Comparison of ENCODE assay signal across 16 cellular contexts in genomic region chr21:45408271-45408791, GRCh38. TPM values are rescaled to one million over a fixed set of nuclear protein-coding genes. Genes with fewer than 3 reads are reported as not detected.
DNase-seq lines count a peak whose midpoint lies in the region; ATAC-seq, FAIRE-seq and TF ChIP-seq lines count a peak whose summit lies in the region.
"Had no signal": no experiment of that assay in that cellular context is flagged by ENCODE, and none has a peak within 500 bp of the region (broad histone marks: within the 10 kb centered on the region; RNA-seq: fewer than 3 reads in every experiment).

No MANE protein-coding gene starts in this region.

- TF ChIP-seq EP300 in A549 (IDR thresholded peaks at IDR 0.05), result no peak
- no peak for TF ChIP-seq EP300 in transverse colon (IDR thresholded peaks at IDR 0.05; ENCODE audit: low read depth)

- DNase-seq in A549 (ENCODE audit: low read depth in 1 of 2, low spot score in 1 of 2), result no peak
- no peak for DNase-seq in Panc1 (ENCODE audit: low read depth, low spot score)
- peak; percentile 17 for DNase-seq in left cardiac atrium
- peak in 2 of 3 donors; percentile 12 to 13 for DNase-seq in mucosa of descending colon
- DNase-seq in activated CD4-positive, alpha-beta T cell treated with anti-CD3 and anti-CD28 coated beads, Interleukin-2, amount 50 U/mL, for 48 hours, result no peak
- DNase-seq in transverse colon, result no peak
- no peak for DNase-seq in CD1c-positive myeloid dendritic cell (ENCODE audit: extremely low spot score)
- DNase-seq: activated CD4-positive, alpha-beta T cell treated with anti-CD3 and anti-CD28 coated beads for 48 hours; foreskin fibroblast; NCI-H2029; NCI-H69; upper lobe of right lung had no signal

- no peak for TF ChIP-seq RAD21 in A549 (conservative IDR thresholded peaks at IDR 0.05 in 1 of 2, IDR thresholded peaks at IDR 0.05 in 1 of 2)

- WGBS in A549 (ENCODE audit: missing lambda C conversion rate), result 87% methylated on average over 4 of the region's 10 CpGs
- WGBS in transverse colon (ENCODE audit: low coverage in 1 of 2), 2 donors, result 72% methylated on average over 10 of the region's 10 CpGs; no CpG with 5 or more reads in 1 of the 2 donors

- H3K4me1 ChIP-seq in A549, result peaks cover 36% of the 10 kb centered on the region
- peaks cover 59% of the 10 kb centered on the region for H3K4me1 ChIP-seq in Panc1 (ENCODE audit: control insufficient read depth, insufficient read depth, low read length)
- H3K4me1 ChIP-seq in mucosa of descending colon (ENCODE audit: low read depth), result peaks cover 10% of the 10 kb centered on the region
- peaks cover 6 to 17% (median 11%) of the 10 kb centered on the region in 4 donors for H3K4me1 ChIP-seq in transverse colon

- H3K27me3 ChIP-seq in Panc1 (ENCODE audit: control insufficient read depth, insufficient read depth, low read length) (no peaks in the 10 kb centered on the region), transverse colon (peaks cover 46% of the 10 kb centered on the region)

- no peaks in the 10 kb centered on the region for H3K9me3 ChIP-seq in A549
- H3K9me3 ChIP-seq in Panc1 (ENCODE audit: control insufficient read depth, insufficient read depth, low read depth, low read length), result no peaks in the 10 kb centered on the region
- no peaks in the 10 kb centered on the region for H3K9me3 ChIP-seq in mucosa of descending colon
- no peaks in the 10 kb centered on the region for H3K9me3 ChIP-seq in transverse colon
- H3K9me3 ChIP-seq: upper lobe of right lung had no signal

- no peak for FAIRE-seq in A549 (lab: Jason Lieb, UNC)
- FAIRE-seq: endometrium had no signal

- TF ChIP-seq POLR2A in A549 (IDR thresholded peaks at IDR 0.05; ENCODE audit: low read length) (no peak), transverse colon (IDR thresholded peaks at IDR 0.05) (no peak)

- ATAC-seq in A549 (no peak), Panc1 (no peak), left cardiac atrium (no peak), mucosa of descending colon (no peak), HG03520 (IDR thresholded peaks at IDR 0.05; ENCODE audit: unreplicated experiment) (no peak)
- ATAC-seq: stimulated activated effector memory CD8-positive, alpha-beta T cell treated with anti-CD3 and anti-CD28 coated beads, Interleukin-12 subunit alpha, Interleukin-12 subunit beta, amount 100 ng/mL, for 72 hours; upper lobe of right lung had no signal

- TF ChIP-seq CTCF in A549 (IDR thresholded peaks at IDR 0.05) (no peak), Panc1 (IDR thresholded peaks at IDR 0.05) (no peak), mucosa of descending colon (IDR thresholded peaks at IDR 0.05) (no peak), transverse colon (IDR thresholded peaks at IDR 0.05) (no peak)

- no TSS peak for BruUV-seq in Panc1 (replicated peaks; lab: Mats Ljungman, UMichigan)

- intact Hi-C loops in Panc1 (cut with micrococcal nuclease; ENCODE audit: unreplicated experiment), result loop anchor here (5.0 kb wide), 1 partner anchor 81 kb away; no protein-coding TSS in a partner anchor
- intact Hi-C loops in left cardiac atrium (cut with DNase I), result no loop called here
- intact Hi-C loops in mucosa of descending colon (cut with DNase I, micrococcal nuclease), result no loop called here
- intact Hi-C loops in transverse colon (cut with DNase I; ENCODE audit: low total_unique reads), result no loop called here

- H3K27ac ChIP-seq in A549, result peak overlapping the region in 1 of 2 experiments; percentile 100; a peak in 3 of 6 replicates
- H3K27ac ChIP-seq in Panc1 (ENCODE audit: low read length), result peak overlapping the region; percentile 96
- no peak overlapping the region for H3K27ac ChIP-seq in transverse colon
- H3K27ac ChIP-seq: neural progenitor cell, upper lobe of right lung had no signal

- peak overlapping the region; percentile 91 for H3K4me2 ChIP-seq in A549
- H3K4me2 ChIP-seq: neural progenitor cell had no signal

- POLR2A ChIA-PET in A549 (lab: Yijun Ruan, JAX), result no interaction called here
- POLR2A ChIA-PET in Panc1 (lab: Charles Lee), result no interaction called here

- in situ Hi-C loops in Panc1 (cut with HindIII; ENCODE audit: low pct_unique_long_range_greater_than_20kb, low sequenced_read_pairs), result no loop called here
- in situ Hi-C loops in transverse colon (cut with MboI; ENCODE audit: low pct_ligation_motif_present in 1 of 4, low pct_unique_long_range_greater_than_20kb in 1 of 4, low sequenced_read_pairs in 3 of 4), result no loop called here

- H3K4me3 ChIP-seq in A549 (no peak overlapping the region), Panc1 (ENCODE audit: low read depth in 2 of 2, low read length in 2 of 2) (peak overlapping the region; percentile 60 to 80), mucosa of descending colon (no peak overlapping the region), transverse colon (no peak overlapping the region)
- H3K4me3 ChIP-seq: neural progenitor cell, upper lobe of right lung had no signal

- CTCF ChIA-PET in A549 (lab: Yijun Ruan, JAX), result interaction anchor here (1.0 kb wide), 2 partner anchors 84 to 116 kb away, joined by 3 to 4 read pairs; no protein-coding TSS in a partner anchor
- CTCF ChIA-PET in Panc1 (lab: Charles Lee), result no interaction called here

- H3K36me3 ChIP-seq in Panc1 (ENCODE audit: control insufficient read depth, insufficient read depth, low read length), result no peaks in the 10 kb centered on the region; the same call in 1 of the 2 replicates
- H3K36me3 ChIP-seq in mucosa of descending colon (ENCODE audit: low read depth), result no peaks in the 10 kb centered on the region
- no peaks in the 10 kb centered on the region for H3K36me3 ChIP-seq in transverse colon
- H3K36me3 ChIP-seq: neural progenitor cell, upper lobe of right lung had no signal

TF ChIP-seq in A549, 52 proteins besides CTCF, POLR2A, EP300 and RAD21:
- no peak for TF ChIP-seq MAFK (IDR thresholded peaks at IDR 0.05; ENCODE audit: partially characterized antibody)
- TF ChIP-seq RNF2 (IDR thresholded peaks at IDR 0.05; ENCODE audit: borderline replicate concordance, low read depth), result no peak
- TF ChIP-seq ZSCAN20 (CRISPR knock-in tag; IDR thresholded peaks at IDR 0.05), result no peak
- TF ChIP-seq SREBF2 (IDR thresholded peaks at IDR 0.05), result no peak
- no peak for TF ChIP-seq KDM5A (IDR thresholded peaks at IDR 0.05)
- no peak for TF ChIP-seq PHF8 (IDR thresholded peaks at IDR 0.05; ENCODE audit: borderline replicate concordance, low read depth)
- no peak for TF ChIP-seq FOSL2 (IDR thresholded peaks at IDR 0.05)
- no peak for TF ChIP-seq FOSL2 (CRISPR knock-in tag; IDR thresholded peaks at IDR 0.05)
- TF ChIP-seq SMC3 (IDR thresholded peaks at IDR 0.05), result no peak
- TF ChIP-seq JUNB (IDR thresholded peaks at IDR 0.05), result no peak
- TF ChIP-seq CEBPB (IDR thresholded peaks at IDR 0.05), result no peak
- no peak for TF ChIP-seq MYC (IDR thresholded peaks at IDR 0.05; ENCODE audit: borderline replicate concordance, low read length)
- TF ChIP-seq EHF (CRISPR knock-in tag; IDR thresholded peaks at IDR 0.05), result no peak
- no peak for TF ChIP-seq NPAS2 (CRISPR knock-in tag; IDR thresholded peaks at IDR 0.05; ENCODE audit: borderline replicate concordance)

RNA-seq across cellular contexts. Expression of gene COL18A1, which starts 3.4 kb away (rescaled TPM):
- polyA plus RNA-seq in A549 (2011; rRNA removed), result 17.3 and 19.0 TPM in 2 replicates
- 47.3 and 74.4 TPM in 2 replicates for polyA plus RNA-seq in A549 (2012; cell fraction: cytosol; rRNA removed)
- 362 and 470 TPM in 2 replicates for polyA plus RNA-seq in A549 (2012; cell fraction: nucleus; rRNA removed)
- polyA plus RNA-seq in A549 (2017; fragmentation: RNase III; extraction: RNeasy Plus Mini Kit Qiagen cat#74134 plus additional on column Dnase treatment), result 76.7 to 89.7 TPM (median 88.4 TPM) in 3 replicates
- 8.7 and 14.0 TPM in 2 replicates for polyA minus RNA-seq in A549 (2011; rRNA and poly(A)+ RNA removed)
- 676 TPM for total RNA-seq in Panc1 (2021; ENCODE audit: unreplicated experiment)
- 1,186 TPM for polyA plus RNA-seq in Panc1 (2012; ENCODE audit: insufficient read length)
- 100 to 1,000 TPM in 1 of 2 donors, 10 to 100 TPM in 1; 53.4 to 104 TPM for total RNA-seq in left cardiac atrium
- 10 to 100 TPM in 2 of 3 donors, 1 to 10 TPM in 1; 4.6 to 46.9 (median 21.3) TPM for total RNA-seq in mucosa of descending colon
- total RNA-seq in transverse colon, result 100 to 1,000 TPM in 1 of 4 donors, 10 to 100 TPM in 3; 19.3 to 121 (median 23.3) TPM

Comparison
In these comparisons a context has a peak if more than half of its experiments do, and no peak if none do; other contexts are left out.
1. DNase-seq: peak in left cardiac atrium (single experiment) and mucosa of descending colon (2 of 3); none in A549 (0 of 2), Panc1 (single experiment), activated CD4-positive, alpha-beta T cell treated with anti-CD3 and anti-CD28 coated beads, Interleukin-2, amount 50 U/mL, for 48 hours (0 of 2), transverse colon (single experiment) and CD1c-positive myeloid dendritic cell (single experiment).
2. H3K4me3 ChIP-seq: peak in Panc1 (2 of 2); none in A549 (single experiment), mucosa of descending colon (single experiment) and transverse colon (0 of 4).